Comparison of ENCODE assay signal across 10 cellular contexts in the genomic region with DNA sequence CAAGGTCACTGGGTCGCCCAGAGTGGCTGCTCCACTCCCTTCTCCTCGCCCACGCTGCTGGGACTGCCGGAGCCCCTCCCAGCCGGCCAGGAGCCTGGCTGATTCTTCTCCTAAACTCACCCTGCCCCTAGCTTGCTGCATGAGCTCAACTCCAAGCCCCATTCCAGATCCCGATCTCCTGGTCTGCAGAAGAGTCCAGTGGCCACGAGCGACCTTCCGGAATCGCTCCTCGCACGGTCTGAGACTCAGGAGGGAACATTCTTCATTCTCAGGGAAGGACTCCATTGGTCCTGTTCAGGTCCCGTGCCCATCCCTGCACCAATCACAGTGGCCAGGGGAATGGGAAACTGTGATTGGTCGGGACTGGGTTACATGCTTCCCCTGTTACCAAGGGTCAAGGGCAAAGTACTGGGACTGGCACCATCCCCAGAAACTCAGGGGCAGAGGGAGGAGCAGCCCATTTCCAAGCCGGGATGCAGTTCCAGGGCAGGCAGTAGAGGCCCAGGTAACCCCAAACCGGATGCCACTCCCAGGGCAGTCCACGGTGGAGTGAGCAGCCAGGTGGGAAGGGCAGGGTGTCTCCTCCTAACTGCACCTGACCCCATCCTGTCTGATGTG.
DNase-seq lines count a peak whose midpoint lies in the region; ATAC-seq, FAIRE-seq and TF ChIP-seq lines count a peak whose summit lies in the region.
"Had no signal": no experiment of that assay in that cellular context is flagged by ENCODE, and none has a peak within 500 bp of the region (broad histone marks: within the 10 kb centered on the region; RNA-seq: fewer than 3 reads in every experiment).

No MANE protein-coding gene starts in this region.

- peaks cover 17% of the 10 kb centered on the region for H3K4me1 ChIP-seq in parathyroid adenoma

- peak overlapping the region; percentile 80 for H3K27ac ChIP-seq in parathyroid adenoma

- no peaks in the 10 kb centered on the region for H3K36me3 ChIP-seq in parathyroid adenoma (ENCODE audit: control insufficient read depth, insufficient read depth, low read length)

- DNase-seq in COLO668 (lab: John Stamatoyannopoulos, UW; ENCODE audit: unreplicated experiment) = peak; percentile 60
- DNase-seq in SHP77 treated with DMSO at 0.1 percent for 48 hours (lab: John Stamatoyannopoulos, UW) = peak; percentile 97
- peak; percentile 56 to 77 for DNase-seq in foreskin fibroblast
- DNase-seq in urothelium cell line (ENCODE audit: low spot score) = no peak
- no peak for DNase-seq in activated CD8-positive, alpha-beta memory T cell treated with anti-CD3 and anti-CD28 coated beads, Interleukin-2, amount 50 U/mL, for 4 hours

- no peaks in the 10 kb centered on the region for H3K27me3 ChIP-seq in parathyroid adenoma (ENCODE audit: control insufficient read depth, insufficient read depth, low read length)

- peak overlapping the region; percentile 76 for H3K4me2 ChIP-seq in parathyroid adenoma (ENCODE audit: low read length)

- no peak overlapping the region for H3K9ac ChIP-seq in parathyroid adenoma

- ATAC-seq in HG03432 (IDR thresholded peaks at IDR 0.05; ENCODE audit: unreplicated experiment) (no peak), GM21526 (IDR thresholded peaks at IDR 0.05; ENCODE audit: low FRiP score, unreplicated experiment) (no peak)

- H3K9me3 ChIP-seq in parathyroid adenoma (ENCODE audit: control insufficient read depth, low read length) = no peaks in the 10 kb centered on the region

- TF ChIP-seq CTCF in foreskin fibroblast (IDR thresholded peaks at IDR 0.05; ENCODE audit: low read depth, low read length) = no peak
- no peak for TF ChIP-seq CTCF in parathyroid adenoma (IDR thresholded peaks at IDR 0.05)

- H3K4me3 ChIP-seq in foreskin fibroblast (ENCODE audit: low read depth in 1 of 2, low read length in 2 of 2) (peak overlapping the region; percentile 8 to 12), parathyroid adenoma (ENCODE audit: low read depth, low read length) (peak overlapping the region; percentile 45)

- H2AFZ ChIP-seq in parathyroid adenoma = peak overlapping the region; percentile 84

- H3K79me2 ChIP-seq in parathyroid adenoma = no peaks in the 10 kb centered on the region

- FAIRE-seq in urothelium cell line (lab: Jason Lieb, UNC) = no peak
- FAIRE-seq: colon, RCC 7860 had no signal

Comparison
In these comparisons a context has a peak if more than half of its experiments do, and no peak if none do; other contexts are left out.
1. DNase-seq: peak in COLO668 (single experiment), SHP77 treated with DMSO at 0.1 percent for 48 hours (single experiment) and foreskin fibroblast (2 of 2); none in urothelium cell line (single experiment) and activated CD8-positive, alpha-beta memory T cell treated with anti-CD3 and anti-CD28 coated beads, Interleukin-2, amount 50 U/mL, for 4 hours (single experiment).